Comparison of ENCODE assay signal across 18 cellular contexts in genomic region chr3:47298439-47298838, GRCh38.
"Had no signal": no experiment of that assay in that cellular context is flagged by ENCODE, and none has a peak within 500 bp of the region (broad histone marks: within the 10 kb centered on the region; RNA-seq: fewer than 3 reads in every experiment).

No MANE protein-coding gene starts in this region.

- ATAC-seq: gastrocnemius medialis; heart right ventricle; mucosa of descending colon; natural killer cell; right cardiac atrium; stimulated activated naive CD8-positive, alpha-beta T cell treated with anti-CD3 and anti-CD28 coated beads, Interleukin-15, Interleukin-2, amounts not matched to agents 100 U/mL and 50 U/mL, for 24 hours had no signal

- H3K27ac ChIP-seq: coronary artery, esophagus muscularis mucosa, gastrocnemius medialis, heart right ventricle, ovary, tibial nerve had no signal

- H3K4me3 Mint-ChIP-seq: natural killer cell, neural crest cell had no signal

- H3K9me3 Mint-ChIP-seq: natural killer cell, neural crest cell had no signal

- H3K27me3 ChIP-seq: esophagus muscularis mucosa, gastrocnemius medialis, heart right ventricle, ovary, tibial nerve had no signal

- DNase-seq: effector CD4-positive, alpha-beta T cell; gastrocnemius medialis; heart right ventricle; hypothalamus; kidney glomerular epithelial cell; mammary epithelial cell; mucosa of descending colon; natural killer cell; nucleus accumbens; ovary; right cardiac atrium; small intestine; stimulated activated CD4-positive, alpha-beta T cell treated with anti-CD3 and anti-CD28 coated beads, Interleukin-12 subunit alpha, Interleukin-12 subunit beta, amount 100 ng/mL, for 4 hours; stimulated activated naive CD8-positive, alpha-beta T cell treated with anti-CD3 and anti-CD28 coated beads, Interleukin-15, Interleukin-2, amounts not matched to agents 100 U/mL and 50 U/mL, for 24 hours had no signal

- H3K36me3 ChIP-seq: ovary had no signal

- H3K4me3 ChIP-seq: coronary artery, esophagus muscularis mucosa, gastrocnemius medialis, heart right ventricle, mucosa of descending colon, ovary, tibial nerve had no signal

- H3K9me3 ChIP-seq: esophagus muscularis mucosa, gastrocnemius medialis, heart right ventricle, mucosa of descending colon, ovary, tibial nerve had no signal
